ENCODE assay signal across 18 cellular contexts in genomic region chr1:246068619-246069509, GRCh38.
"Had no signal": no experiment of that assay in that cellular context is flagged by ENCODE, and none has a peak within 500 bp of the region (broad histone marks: within the 10 kb centered on the region; RNA-seq: fewer than 3 reads in every experiment).

No MANE protein-coding gene starts in this region.

- ATAC-seq: activated CD8-positive, alpha-beta memory T cell treated with anti-CD3 and anti-CD28 coated beads, Interleukin-2, amount 10 ng/mL, durations not matched to agents 7 days and 5 days; gastrocnemius medialis; left ventricle myocardium superior; upper lobe of right lung had no signal

- H3K4me3 Mint-ChIP-seq: activated CD4-positive, alpha-beta memory T cell treated with anti-CD3 and anti-CD28 coated beads, Interleukin-2, amount 10 ng/mL, durations not matched to agents 7 days and 5 days; activated CD8-positive, alpha-beta memory T cell treated with anti-CD3 and anti-CD28 coated beads, Interleukin-2, amount 10 ng/mL, durations not matched to agents 7 days and 5 days; activated naive CD8-positive, alpha-beta T cell; nephron had no signal

- H3K27ac Mint-ChIP-seq: activated B cell treated with CpG ODN at 0.5 μM for 24 hours; activated CD4-positive, alpha-beta memory T cell treated with anti-CD3 and anti-CD28 coated beads, Interleukin-2, amount 10 ng/mL, durations not matched to agents 7 days and 5 days; activated CD8-positive, alpha-beta memory T cell treated with anti-CD3 and anti-CD28 coated beads, Interleukin-2, amount 10 ng/mL, durations not matched to agents 7 days and 5 days; activated naive CD8-positive, alpha-beta T cell had no signal

- H3K4me1 ChIP-seq: gastrocnemius medialis had no signal

- H3K9me3 ChIP-seq: gastrocnemius medialis, upper lobe of right lung had no signal

- H3K36me3 Mint-ChIP-seq: activated CD8-positive, alpha-beta memory T cell treated with anti-CD3 and anti-CD28 coated beads, Interleukin-2, amount 10 ng/mL, durations not matched to agents 7 days and 5 days had no signal

- FAIRE-seq: TTC549 had no signal

- H3K9me3 Mint-ChIP-seq: activated B cell treated with CpG ODN at 0.5 μM for 24 hours; activated CD4-positive, alpha-beta memory T cell treated with anti-CD3 and anti-CD28 coated beads, Interleukin-2, amount 10 ng/mL, durations not matched to agents 7 days and 5 days; nephron had no signal

- DNase-seq: activated B cell treated with CpG ODN at 0.5 μM for 24 hours; activated CD4-positive, alpha-beta memory T cell treated with anti-CD3 and anti-CD28 coated beads, Interleukin-2, amount 10 ng/mL, durations not matched to agents 7 days and 5 days; activated CD4-positive, alpha-beta T cell treated with anti-CD3 and anti-CD28 coated beads for 48 hours; activated CD8-positive, alpha-beta memory T cell treated with anti-CD3 and anti-CD28 coated beads, Interleukin-2, amount 10 ng/mL, durations not matched to agents 7 days and 5 days; amygdala; gastrocnemius medialis; head of caudate nucleus; left ventricle myocardium superior; mesenchymal stem cell; stimulated activated CD4-positive, alpha-beta T cell treated with anti-CD3 and anti-CD28 coated beads, Interleukin-1b, Interleukin-23, amount 100 ng/mL, for 48 hours; stimulated activated CD8-positive, alpha-beta memory T cell treated with anti-CD3 and anti-CD28 coated beads, Interleukin-4, amount 100 ng/mL, for 48 hours; stimulated activated naive CD4-positive, alpha-beta T cell; SW 1271; T-helper 2 cell; upper lobe of right lung had no signal

- H3K27me3 ChIP-seq: gastrocnemius medialis, upper lobe of right lung had no signal

- H3K27me3 Mint-ChIP-seq: activated B cell treated with CpG ODN at 0.5 μM for 24 hours; activated CD4-positive, alpha-beta memory T cell treated with anti-CD3 and anti-CD28 coated beads, Interleukin-2, amount 10 ng/mL, durations not matched to agents 7 days and 5 days; activated CD8-positive, alpha-beta memory T cell treated with anti-CD3 and anti-CD28 coated beads, Interleukin-2, amount 10 ng/mL, durations not matched to agents 7 days and 5 days; activated naive CD8-positive, alpha-beta T cell had no signal

- H3K36me3 ChIP-seq: gastrocnemius medialis, upper lobe of right lung had no signal

- H3K4me3 ChIP-seq: gastrocnemius medialis, upper lobe of right lung had no signal

- H3K27ac ChIP-seq: gastrocnemius medialis, upper lobe of right lung had no signal
